8 cellular contexts compared by ENCODE assay signal in the genomic region with DNA sequence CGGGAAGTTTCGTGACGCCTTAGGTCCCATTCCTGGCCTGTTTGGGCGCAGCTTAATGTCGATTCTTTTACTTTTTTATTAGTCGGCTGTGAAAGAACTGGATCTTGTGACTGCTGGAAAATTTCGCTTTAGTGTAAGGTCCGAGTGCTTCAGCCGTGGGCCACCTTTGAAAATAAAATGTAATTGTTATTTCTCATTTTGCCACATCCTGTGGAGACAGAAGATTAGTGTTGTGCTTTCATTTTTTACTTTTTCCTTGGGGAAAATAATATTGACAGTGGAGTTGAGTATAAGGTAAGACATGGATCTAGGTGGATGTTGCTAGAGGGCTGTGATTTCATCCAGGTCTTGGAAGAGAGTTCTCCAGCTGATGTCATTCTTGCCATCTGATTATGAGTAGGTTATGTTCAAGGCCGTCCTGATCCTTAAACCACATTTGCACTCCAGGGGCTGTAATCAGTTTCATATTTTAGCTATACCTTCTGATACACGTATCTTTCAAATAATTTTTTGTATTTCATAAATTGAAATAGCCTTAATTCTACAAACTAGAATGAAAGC. TPM values are rescaled to one million over a fixed set of nuclear protein-coding genes. Genes with fewer than 3 reads are reported as not detected.
DNase-seq lines count a peak whose midpoint lies in the region; ATAC-seq and TF ChIP-seq lines count a peak whose summit lies in the region.

No MANE protein-coding gene starts in this region.

- DNase-seq in CD4-positive, CD25-positive, alpha-beta regulatory T cell, result no peak
- DNase-seq in myocyte (ENCODE audit: low read depth), result peak; percentile 12
- DNase-seq in GDM1 (lab: John Stamatoyannopoulos, UW), result no peak
- no peak for DNase-seq in nucleus accumbens (lab: John Stamatoyannopoulos, UW)
- no peak for DNase-seq in effector CD4-positive, alpha-beta T cell
- no peak for DNase-seq in SHP77 (lab: John Stamatoyannopoulos, UW)

- no peak for TF ChIP-seq CTCF in OCI-LY1 (IDR thresholded peaks at IDR 0.05; ENCODE audit: low read length)

- H3K9me3 ChIP-seq in CD4-positive, CD25-positive, alpha-beta regulatory T cell (ENCODE audit: control insufficient read depth in 2 of 2, low read length in 2 of 2), result no peaks in the 10 kb centered on the region
- H3K9me3 ChIP-seq in OCI-LY1 (ENCODE audit: low read length) (no peaks in the 10 kb centered on the region), duodenal mucosa (ENCODE audit: control insufficient read depth in 1 of 2, low read length in 2 of 2) (no peaks in the 10 kb centered on the region)

- H3K4me2 ChIP-seq in OCI-LY1 (ENCODE audit: low read length), result peak overlapping the region; percentile 92

- H3K27ac ChIP-seq in CD4-positive, CD25-positive, alpha-beta regulatory T cell (ENCODE audit: insufficient read depth, low read length, poor library complexity, severe bottlenecking), result peak overlapping the region; percentile 85
- no peak overlapping the region for H3K27ac ChIP-seq in OCI-LY1 (ENCODE audit: low read depth, low read length, poor library complexity, severe bottlenecking)
- H3K27ac ChIP-seq in duodenal mucosa (ENCODE audit: low read depth, low read length), result peak overlapping the region; percentile 82

- peaks cover 40% of the 10 kb centered on the region for H3K4me1 ChIP-seq in CD4-positive, CD25-positive, alpha-beta regulatory T cell (ENCODE audit: control insufficient read depth, insufficient read depth, low read length, poor library complexity, severe bottlenecking)
- H3K4me1 ChIP-seq in OCI-LY1 (ENCODE audit: insufficient read depth, low read length, severe bottlenecking), result peaks cover 24% of the 10 kb centered on the region
- peaks cover 11 to 14% of the 10 kb centered on the region in 2 donors for H3K4me1 ChIP-seq in duodenal mucosa (ENCODE audit: control insufficient read depth in 1 of 2, insufficient read depth in 2 of 2, low read length in 2 of 2)

- peaks cover 0 to 1% (median 0%) of the 10 kb centered on the region in 7 donors for H3K9me3 Mint-ChIP-seq in CD4-positive, CD25-positive, alpha-beta regulatory T cell

- no peaks in the 10 kb centered on the region for H3K9me2 ChIP-seq in OCI-LY1 (ENCODE audit: low read depth, low read length)

- peaks cover 6% of the 10 kb centered on the region for H3K36me3 ChIP-seq in CD4-positive, CD25-positive, alpha-beta regulatory T cell (ENCODE audit: control insufficient read depth, insufficient read depth, low read length)
- peaks cover 7% of the 10 kb centered on the region; the same call in 1 of the 2 replicates for H3K36me3 ChIP-seq in OCI-LY1 (ENCODE audit: insufficient read depth, low read length)
- peaks cover under 1 to 2% of the 10 kb centered on the region in 2 donors for H3K36me3 ChIP-seq in duodenal mucosa (ENCODE audit: control insufficient read depth in 1 of 2, insufficient read depth in 2 of 2, low read length in 2 of 2)

- no peaks in the 10 kb centered on the region for H4K20me1 ChIP-seq in OCI-LY1 (ENCODE audit: insufficient read depth, low read length)

- no peak overlapping the region for H2AFZ ChIP-seq in OCI-LY1 (ENCODE audit: low read length)

- peaks cover 34 to 62% (median 48%) of the 10 kb centered on the region in 4 donors for H3K4me1 Mint-ChIP-seq in CD4-positive, CD25-positive, alpha-beta regulatory T cell

- peak overlapping the region; percentile 80 for H3K9ac ChIP-seq in OCI-LY1 (ENCODE audit: low read length)
- peak overlapping the region; percentile 87 to 93 for H3K9ac ChIP-seq in duodenal mucosa (ENCODE audit: low read depth in 1 of 2, low read length in 2 of 2)

- H3F3A ChIP-seq in OCI-LY1 (ENCODE audit: insufficient read depth, low read length), result no peaks in the 10 kb centered on the region

- no peaks in the 10 kb centered on the region for H3K27me3 ChIP-seq in CD4-positive, CD25-positive, alpha-beta regulatory T cell (ENCODE audit: control insufficient read depth, insufficient read depth, low read length)
- no peaks in the 10 kb centered on the region for H3K27me3 ChIP-seq in OCI-LY1 (ENCODE audit: insufficient read depth, low read length)
- H3K27me3 ChIP-seq in duodenal mucosa (ENCODE audit: control insufficient read depth in 1 of 2, insufficient read depth in 2 of 2, low read length in 2 of 2), result peaks cover 0 to 2% of the 10 kb centered on the region in 2 donors

- peaks cover 53% of the 10 kb centered on the region for H3K79me2 ChIP-seq in OCI-LY1 (ENCODE audit: insufficient read depth, low read length)

- H3K27ac Mint-ChIP-seq in CD4-positive, CD25-positive, alpha-beta regulatory T cell, result peak overlapping the region; percentile 23 to 99 (median 98)

- peak overlapping the region; percentile 90 for H3K4me3 ChIP-seq in CD4-positive, CD25-positive, alpha-beta regulatory T cell (ENCODE audit: low read depth, low read length)
- H3K4me3 ChIP-seq in OCI-LY1 (ENCODE audit: low read depth, low read length, poor library complexity, severe bottlenecking) (peak overlapping the region; percentile 72), duodenal mucosa (ENCODE audit: low read depth in 1 of 2, low read length in 2 of 2) (peak overlapping the region; percentile 89 to 99)

- ATAC-seq in CD4-positive, CD25-positive, alpha-beta regulatory T cell (ENCODE audit: low read depth in 2 of 2), result no peak

- peak overlapping the region; percentile 92 to 100 (median 97) for H3K4me3 Mint-ChIP-seq in CD4-positive, CD25-positive, alpha-beta regulatory T cell

- no peaks in the 10 kb centered on the region for H3K27me3 Mint-ChIP-seq in CD4-positive, CD25-positive, alpha-beta regulatory T cell

- peaks cover 14% of the 10 kb centered on the region for H3K36me3 Mint-ChIP-seq in CD4-positive, CD25-positive, alpha-beta regulatory T cell

RNA-seq across cellular contexts. Expression of a gene that starts 0.9 kb away (rescaled TPM):
- total RNA-seq in CD4-positive, CD25-positive, alpha-beta regulatory T cell, result 94.0 TPM
- 100 to 1,000 TPM in 1 of 4 donors, 10 to 100 TPM in 3; 73.4 to 110 (median 82.4) TPM for polyA plus RNA-seq in CD4-positive, CD25-positive, alpha-beta regulatory T cell
- total RNA-seq in myocyte, result 40.4 and 65.7 TPM in 2 replicates
- polyA plus RNA-seq in myocyte (2012), result 91.7 TPM
